ENCODE assay signal across 12 cellular contexts in the genomic region with DNA sequence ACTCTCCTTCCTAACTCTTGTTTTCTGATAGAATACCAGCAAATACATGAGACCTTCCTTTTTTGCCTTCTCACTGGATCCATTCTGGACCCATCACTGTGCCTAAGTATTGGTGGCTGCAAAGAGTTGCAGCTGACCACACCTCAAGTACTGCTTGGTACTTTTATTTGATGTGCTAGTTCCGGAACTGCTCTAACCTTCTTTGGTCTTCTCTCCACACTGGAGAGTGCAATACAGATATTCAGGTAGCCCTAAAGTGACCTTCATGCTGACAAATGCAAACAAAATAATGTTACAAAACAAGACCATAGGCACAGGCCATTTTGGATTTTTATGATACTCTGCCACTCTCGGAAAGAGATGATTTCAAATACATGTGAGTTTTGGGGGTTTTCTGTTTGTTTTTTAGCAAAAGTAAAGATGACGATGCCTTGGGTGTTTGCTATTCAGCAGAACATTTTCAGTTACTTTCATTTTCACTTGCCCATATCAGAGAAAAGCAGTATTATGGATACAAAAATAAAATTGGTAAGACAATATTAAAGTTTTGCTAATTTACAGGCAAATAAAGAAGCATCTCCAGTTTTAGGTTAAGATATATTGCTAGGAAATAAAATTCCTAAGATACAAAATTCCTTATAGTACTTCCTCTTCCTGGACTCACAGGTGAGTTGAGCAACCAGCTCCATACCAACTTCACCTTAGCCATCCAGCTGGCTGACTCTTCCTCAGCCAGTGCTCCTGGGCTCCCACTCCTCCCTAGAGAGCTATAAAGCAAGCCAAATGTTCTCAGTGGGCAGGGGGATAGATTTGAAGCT. TPM values are rescaled to one million over a fixed set of nuclear protein-coding genes. Genes with fewer than 3 reads are reported as not detected.
DNase-seq lines count a peak whose midpoint lies in the region; ATAC-seq and TF ChIP-seq lines count a peak whose summit lies in the region.
"Had no signal": no experiment of that assay in that cellular context is flagged by ENCODE, and none has a peak within 500 bp of the region (broad histone marks: within the 10 kb centered on the region; RNA-seq: fewer than 3 reads in every experiment).

No MANE protein-coding gene starts in this region.

- H3K4me3 Mint-ChIP-seq in activated T-cell treated with anti-CD3 and anti-CD28 coated beads, Interleukin-2, amount 50 U/mL, for 72 hours: peak overlapping the region; percentile 57 to 69
- peak overlapping the region; percentile 61 for H3K4me3 Mint-ChIP-seq in activated naive CD8-positive, alpha-beta T cell treated with anti-CD3 and anti-CD28 coated beads for 36 hours

- H3K27ac ChIP-seq in liver (ENCODE audit: low read depth in 1 of 2, low read length in 2 of 2) (peak overlapping the region; percentile 75), thoracic aorta (no peak overlapping the region)
- H3K27ac ChIP-seq: cardiac muscle cell had no signal

- H3K27ac Mint-ChIP-seq in activated T-cell treated with anti-CD3 and anti-CD28 coated beads, Interleukin-2, amount 50 U/mL, for 72 hours: peak overlapping the region; percentile 43
- peak overlapping the region; percentile 39 for H3K27ac Mint-ChIP-seq in activated naive CD8-positive, alpha-beta T cell treated with anti-CD3 and anti-CD28 coated beads for 36 hours

- H3K9me3 ChIP-seq in liver (ENCODE audit: control insufficient read depth in 4 of 4, low read length in 3 of 4): no peaks in the 10 kb centered on the region
- no peaks in the 10 kb centered on the region for H3K9me3 ChIP-seq in thoracic aorta

- WGBS in liver: 21% methylated on average over 3 of the region's 3 CpGs

- peak overlapping the region in 1 of 2 donors; percentile 78 for H3K9ac ChIP-seq in liver (ENCODE audit: low read depth in 1 of 2, low read length in 2 of 2)

- no peaks in the 10 kb centered on the region for H3K27me3 Mint-ChIP-seq in activated T-cell treated with anti-CD3 and anti-CD28 coated beads, Interleukin-2, amount 50 U/mL, for 72 hours (ENCODE audit: low read depth)
- no peaks in the 10 kb centered on the region for H3K27me3 Mint-ChIP-seq in activated naive CD8-positive, alpha-beta T cell treated with anti-CD3 and anti-CD28 coated beads for 36 hours

- TF ChIP-seq RAD21 in liver (IDR thresholded peaks at IDR 0.05): no peak

- DNase-seq in activated T-cell treated with anti-CD3 and anti-CD28 coated beads, Interleukin-2, amount 50 U/mL, for 72 hours: no peak
- no peak for DNase-seq in activated T-cell treated with anti-CD3 and anti-CD28 coated beads, Interleukin-2, amount 50 U/mL, for 48 hours
- no peak for DNase-seq in activated naive CD8-positive, alpha-beta T cell treated with anti-CD3 and anti-CD28 coated beads for 36 hours
- DNase-seq in thoracic aorta (ENCODE audit: low spot score) (no peak), anterior cingulate cortex (lab: John Stamatoyannopoulos, UW) (no peak), globus pallidus (ENCODE audit: low spot score) (no peak), UCSD-AML1 (lab: John Stamatoyannopoulos, UW; ENCODE audit: unreplicated experiment) (no peak)
- DNase-seq: C1 segment of cervical spinal cord; NCI-H82; stimulated activated CD4-positive, alpha-beta T cell treated with anti-CD3 and anti-CD28 coated beads, Interleukin-12 subunit alpha, Interleukin-12 subunit beta, amount 100 ng/mL, for 4 hours had no signal

- TF ChIP-seq CTCF in liver (IDR thresholded peaks at IDR 0.05; ENCODE audit: low read depth, low read length, missing input control): no peak
- TF ChIP-seq CTCF in thoracic aorta (IDR thresholded peaks at IDR 0.05): no peak

- H3K36me3 ChIP-seq in liver (ENCODE audit: control insufficient read depth in 4 of 4, insufficient read depth in 3 of 4, low read depth in 1 of 4, low read length in 3 of 4) (no peaks in the 10 kb centered on the region), thoracic aorta (no peaks in the 10 kb centered on the region)
- H3K36me3 ChIP-seq: cardiac muscle cell had no signal

- no peak for ATAC-seq in activated T-cell treated with anti-CD3 and anti-CD28 coated beads, Interleukin-2, amount 50 U/mL, for 72 hours (replicated peaks in 1 of 2)
- ATAC-seq in thoracic aorta (ENCODE audit: insufficient number of reproducible peaks, low FRiP score, low read depth): no peak

- H3K4me3 ChIP-seq in liver (ENCODE audit: low read depth in 1 of 3, low read length in 3 of 3) (peak overlapping the region; percentile 42 to 55 (median 48)), thoracic aorta (peak overlapping the region; percentile 31)
- H3K4me3 ChIP-seq: cardiac muscle cell had no signal

- peaks cover 16% of the 10 kb centered on the region for H3K4me1 Mint-ChIP-seq in activated T-cell treated with anti-CD3 and anti-CD28 coated beads, Interleukin-2, amount 50 U/mL, for 72 hours (ENCODE audit: low read depth)
- peaks cover 12% of the 10 kb centered on the region for H3K4me1 Mint-ChIP-seq in activated naive CD8-positive, alpha-beta T cell treated with anti-CD3 and anti-CD28 coated beads for 36 hours

- H3K27me3 ChIP-seq in liver (ENCODE audit: control insufficient read depth in 4 of 4, insufficient read depth in 4 of 4, low read length in 3 of 4) (no peaks in the 10 kb centered on the region), thoracic aorta (replicated peaks; ENCODE audit: insufficient read depth) (no peaks in the 10 kb centered on the region)
- H3K27me3 ChIP-seq: cardiac muscle cell had no signal

- H3K4me1 ChIP-seq in liver (ENCODE audit: control insufficient read depth in 4 of 4, insufficient read depth in 4 of 4, low read length in 3 of 4) (peaks cover 8 to 37% (median 12%) of the 10 kb centered on the region in 4 donors), thoracic aorta (ENCODE audit: control insufficient read depth in 1 of 2, low read depth in 2 of 2) (peaks cover 0 to 7% of the 10 kb centered on the region in 2 donors)

- H3K9me3 Mint-ChIP-seq in activated T-cell treated with anti-CD3 and anti-CD28 coated beads, Interleukin-2, amount 50 U/mL, for 72 hours: peaks cover 0 to 2% of the 10 kb centered on the region in 2 donors
- no peaks in the 10 kb centered on the region for H3K9me3 Mint-ChIP-seq in activated naive CD8-positive, alpha-beta T cell treated with anti-CD3 and anti-CD28 coated beads for 36 hours

- peaks cover 0 to 1% of the 10 kb centered on the region in 2 donors for H3K36me3 Mint-ChIP-seq in activated T-cell treated with anti-CD3 and anti-CD28 coated beads, Interleukin-2, amount 50 U/mL, for 72 hours (ENCODE audit: insufficient read depth in 2 of 2)
- H3K36me3 Mint-ChIP-seq in activated naive CD8-positive, alpha-beta T cell treated with anti-CD3 and anti-CD28 coated beads for 36 hours: no peaks in the 10 kb centered on the region

TF ChIP-seq in liver, 16 proteins besides CTCF, POLR2A, EP300 and RAD21:
- TF ChIP-seq HNF4A (conservative IDR thresholded peaks at IDR 0.05) (peak; percentile 18 to 33), SP1 (IDR thresholded peaks at IDR 0.05) (peak; percentile 7), YY1 (IDR thresholded peaks at IDR 0.05) (peak; percentile 94), EGR1 (IDR thresholded peaks at IDR 0.05; ENCODE audit: low read depth in 2 of 2) (no peak), RXRA (IDR thresholded peaks at IDR 0.05) (peak; percentile 26 to 38), FOXA2 (IDR thresholded peaks at IDR 0.05) (no peak)

RNA-seq across cellular contexts. Expression of gene PTPRK, which starts 42.0 kb away (rescaled TPM):
- total RNA-seq in activated T-cell treated with anti-CD3 and anti-CD28 coated beads, Interleukin-2, amount 50 U/mL, for 72 hours: 1 to 10 TPM; 3.8 to 6.4 TPM
- total RNA-seq in activated naive CD8-positive, alpha-beta T cell treated with anti-CD3 and anti-CD28 coated beads for 36 hours: 10 to 100 TPM; 13.4 to 18.0 TPM
- total RNA-seq in liver (10 to 100 TPM; 25.9 to 61.2 TPM), thoracic aorta (10 to 100 TPM; 33.7 to 36.0 TPM)
- polyA plus RNA-seq in liver: 10 to 100 TPM; 12.1 to 32.3 TPM

Comparison
In these comparisons a context has a peak if more than half of its experiments do, and no peak if none do; other contexts are left out.
1. H3K27ac ChIP-seq: peak in liver (2 of 2); none in thoracic aorta (0 of 2).